ENCODE assay signal across 10 cellular contexts in the genomic region with DNA sequence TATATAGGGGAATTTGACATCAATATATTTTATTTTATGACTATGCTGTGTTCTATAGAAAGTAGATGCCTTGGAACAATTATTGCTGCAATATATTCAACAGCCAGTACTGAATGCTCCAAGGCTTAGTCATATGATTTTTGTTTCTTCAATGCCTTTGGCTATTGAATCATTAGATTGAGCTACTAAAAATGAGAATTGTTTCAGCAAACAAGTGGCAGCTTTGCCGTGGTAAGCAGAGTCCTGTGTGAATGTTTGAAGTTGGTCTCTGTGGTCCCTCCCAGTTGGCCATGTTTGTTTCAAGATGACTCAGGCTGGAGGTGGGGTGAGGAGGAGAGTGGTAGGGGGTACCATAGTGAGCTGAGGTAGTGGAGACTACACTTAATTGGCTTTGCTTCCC.
DNase-seq lines count a peak whose midpoint lies in the region; ATAC-seq and TF ChIP-seq lines count a peak whose summit lies in the region.
"Had no signal": no experiment of that assay in that cellular context is flagged by ENCODE, and none has a peak within 500 bp of the region (broad histone marks: within the 10 kb centered on the region; RNA-seq: fewer than 3 reads in every experiment).

No MANE protein-coding gene starts in this region.

- H3K36me3 ChIP-seq in subcutaneous abdominal adipose tissue (ENCODE audit: control insufficient read depth in 5 of 5, insufficient read depth in 5 of 5, low read length in 5 of 5): no peaks in the 10 kb centered on the region

- peaks cover 10 to 11% of the 10 kb centered on the region in 2 donors for H3K36me3 Mint-ChIP-seq in activated naive CD4-positive, alpha-beta T cell treated with anti-CD3 and anti-CD28 coated beads, Interleukin-2, amount 50 U/mL, for 72 hours

- peaks cover 0 to 16% of the 10 kb centered on the region in 2 donors for H3K9me3 Mint-ChIP-seq in activated naive CD4-positive, alpha-beta T cell treated with anti-CD3 and anti-CD28 coated beads, Interleukin-2, amount 50 U/mL, for 72 hours

- no peak overlapping the region for H3K27ac Mint-ChIP-seq in activated naive CD4-positive, alpha-beta T cell treated with anti-CD3 and anti-CD28 coated beads, Interleukin-2, amount 50 U/mL, for 72 hours

- H3K4me3 ChIP-seq in foreskin fibroblast (ENCODE audit: low read depth in 1 of 2, low read length in 2 of 2) (no peak overlapping the region), subcutaneous abdominal adipose tissue (ENCODE audit: low read depth in 1 of 5, low read length in 5 of 5) (no peak overlapping the region), coronary artery (no peak overlapping the region)

- TF ChIP-seq CTCF in foreskin fibroblast (IDR thresholded peaks at IDR 0.05; ENCODE audit: low read depth, low read length) (no peak), coronary artery (IDR thresholded peaks at IDR 0.05) (no peak)

- DNase-seq in activated naive CD4-positive, alpha-beta T cell treated with anti-CD3 and anti-CD28 coated beads, Interleukin-2, amount 50 U/mL, for 72 hours (ENCODE audit: low spot score in 2 of 2): peak in 1 of 2 donors; percentile 32
- DNase-seq in activated naive CD4-positive, alpha-beta T cell (lab: John Stamatoyannopoulos, UW): no peak
- peak; percentile 32 to 42 for DNase-seq in activated T-cell treated with anti-CD3 and anti-CD28 coated beads, Interleukin-2, amount 50 U/mL, for 48 hours
- DNase-seq in foreskin fibroblast (peak; percentile 70 to 81), coronary artery (ENCODE audit: low spot score) (no peak), NCI-H446 (lab: John Stamatoyannopoulos, UW) (no peak), epidermal melanocyte (ENCODE audit: insufficient read length, low spot score) (no peak)
- DNase-seq: NCI-H748 treated with DMSO at 0.1 percent for 48 hours; stimulated activated CD4-positive, alpha-beta T cell treated with anti-CD3 and anti-CD28 coated beads, Interleukin-12 subunit alpha, Interleukin-12 subunit beta, amount 100 ng/mL, for 4 hours had no signal

- ATAC-seq in activated naive CD4-positive, alpha-beta T cell treated with anti-CD3 and anti-CD28 coated beads, Interleukin-2, amount 50 U/mL, for 72 hours: peak; percentile 67 to 91

- no peak overlapping the region for H3K9ac ChIP-seq in subcutaneous abdominal adipose tissue (ENCODE audit: low read length in 5 of 5)

- H3K27ac ChIP-seq in subcutaneous abdominal adipose tissue (ENCODE audit: low read depth, low read length) (peak overlapping the region; percentile 82), coronary artery (peak overlapping the region in 1 of 2 donors; percentile 86)

- H3K27me3 ChIP-seq in subcutaneous abdominal adipose tissue (ENCODE audit: control insufficient read depth in 5 of 5, insufficient read depth in 4 of 5, low read length in 5 of 5): no peaks in the 10 kb centered on the region

- H3K4me1 ChIP-seq in subcutaneous abdominal adipose tissue (ENCODE audit: control insufficient read depth in 5 of 5, insufficient read depth in 5 of 5, low read length in 5 of 5): peaks cover 0 to 18% (median 7%) of the 10 kb centered on the region in 5 donors

- no peaks in the 10 kb centered on the region for H3K9me3 ChIP-seq in subcutaneous abdominal adipose tissue (ENCODE audit: control insufficient read depth in 5 of 5, low read length in 5 of 5)

Comparison
In these comparisons a context has a peak if more than half of its experiments do, and no peak if none do; other contexts are left out.
1. DNase-seq: peak in activated T-cell treated with anti-CD3 and anti-CD28 coated beads, Interleukin-2, amount 50 U/mL, for 48 hours (2 of 2) and foreskin fibroblast (2 of 2); none in activated naive CD4-positive, alpha-beta T cell (0 of 4), coronary artery (single experiment), NCI-H446 (0 of 2) and epidermal melanocyte (single experiment).